In the genomic region with DNA sequence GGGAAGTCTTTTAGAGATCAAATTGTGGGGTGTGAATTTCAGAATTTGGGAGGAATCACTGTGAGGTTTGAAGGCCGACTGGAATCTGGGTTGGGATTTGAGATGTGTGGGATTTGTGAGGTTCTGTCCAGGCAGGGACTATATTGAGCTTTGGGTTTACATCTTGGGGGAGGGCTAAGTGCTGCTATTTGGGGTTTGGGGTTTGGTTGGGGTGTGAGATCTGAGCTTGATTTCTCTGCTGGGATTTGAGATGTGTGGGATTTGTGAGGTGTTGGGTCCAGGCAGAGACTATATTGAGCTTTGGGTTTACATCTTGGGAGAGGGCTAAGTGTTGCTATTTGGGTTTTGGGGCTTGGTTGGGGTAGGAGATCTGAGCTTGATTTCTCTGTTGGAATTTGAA, we compare ENCODE assay signal across 11 cellular contexts. TPM values are rescaled to one million over a fixed set of nuclear protein-coding genes. Genes with fewer than 3 reads are reported as not detected.
DNase-seq lines count a peak whose midpoint lies in the region; ATAC-seq and TF ChIP-seq lines count a peak whose summit lies in the region.
"Had no signal": no experiment of that assay in that cellular context is flagged by ENCODE, and none has a peak within 500 bp of the region (broad histone marks: within the 10 kb centered on the region; RNA-seq: fewer than 3 reads in every experiment).

No MANE protein-coding gene starts in this region.

- no peak overlapping the region for H2BK20ac ChIP-seq in IMR-90 (ENCODE audit: low read depth, low read length)

- peak overlapping the region; percentile 96 for H4K91ac ChIP-seq in IMR-90 (ENCODE audit: insufficient read depth, low read depth, low read length)

- peaks cover 3% of the 10 kb centered on the region for H3K27me3 ChIP-seq in AG04450 (ENCODE audit: control insufficient read depth, insufficient read depth, low read length)
- H3K27me3 ChIP-seq in IMR-90 (ENCODE audit: control insufficient read depth, insufficient read depth, low read length) = no peaks in the 10 kb centered on the region; the same call in 1 of the 2 replicates
- H3K27me3 ChIP-seq in naive thymus-derived CD4-positive, alpha-beta T cell (ENCODE audit: control insufficient read depth in 2 of 2, insufficient read depth in 2 of 2, low read length in 2 of 2) = peaks cover 4 to 9% of the 10 kb centered on the region in 2 donors

- no TSS peak for BruUV-seq in IMR-90 (replicated peaks; lab: Mats Ljungman, UMichigan)

- H3K4me3 Mint-ChIP-seq in naive thymus-derived CD4-positive, alpha-beta T cell = peak overlapping the region; percentile 91 to 99 (median 96)

- H3K9me3 Mint-ChIP-seq in naive thymus-derived CD4-positive, alpha-beta T cell = peaks cover 0 to 2% (median 0%) of the 10 kb centered on the region in 11 donors

- peak overlapping the region in 7 of 9 donors; percentile 76 to 97 (median 86) for H3K27ac Mint-ChIP-seq in naive thymus-derived CD4-positive, alpha-beta T cell

- peak overlapping the region; percentile 63; the same call in 1 of the 2 replicates for H4K5ac ChIP-seq in IMR-90 (ENCODE audit: low read depth, low read length)

- peak overlapping the region; percentile 75 to 97 for H4K8ac ChIP-seq in IMR-90 (ENCODE audit: low read depth in 2 of 2, low read length in 2 of 2)

- no peak overlapping the region for H2BK120ac ChIP-seq in IMR-90 (ENCODE audit: low read depth, low read length)

- peak overlapping the region; percentile 89 for H2BK5ac ChIP-seq in IMR-90 (ENCODE audit: low read depth, low read length, poor library complexity, severe bottlenecking)

- TF ChIP-seq CTCF in AG04450 (IDR thresholded peaks at IDR 0.05; ENCODE audit: low read depth, low read length) = no peak
- TF ChIP-seq CTCF in IMR-90 (conservative IDR thresholded peaks at IDR 0.05; ENCODE audit: low read depth, low read length) = no peak
- no peak for TF ChIP-seq CTCF in cardiac fibroblast (IDR thresholded peaks at IDR 0.05; ENCODE audit: low read depth, low read length)

- peaks cover 26 to 42% (median 36%) of the 10 kb centered on the region in 7 donors for H3K4me1 Mint-ChIP-seq in naive thymus-derived CD4-positive, alpha-beta T cell

- in situ Hi-C loops in IMR-90 (cut with MboI; ENCODE audit: low sequenced_read_pairs) = no loop called here

- peaks cover 19 to 36% (median 30%) of the 10 kb centered on the region in 5 donors for H3K27me3 Mint-ChIP-seq in naive thymus-derived CD4-positive, alpha-beta T cell

- H4K20me1 ChIP-seq in IMR-90 (ENCODE audit: insufficient read depth, low read length) = no peaks in the 10 kb centered on the region

- H3K4ac ChIP-seq in IMR-90 (ENCODE audit: low read depth, low read length) = peak overlapping the region; percentile 99

- H3K79me1 ChIP-seq in IMR-90 (ENCODE audit: low read depth in 1 of 2, low read length in 2 of 2) = peaks cover 18 to 32% of the 10 kb centered on the region in 2 experiments

- H3K56ac ChIP-seq in IMR-90 (ENCODE audit: extremely low read depth, insufficient read depth, low read length) = peak overlapping the region; percentile 93

- POLR2A ChIA-PET in AG04450 (lab: Yijun Ruan, JAX) = interaction anchor here (0.6 to 1.2 kb wide), 4 partner anchors 11 to 112 kb away, joined by 3 to 6 read pairs (median 4); a partner anchor contains a TSS
- POLR2A ChIA-PET in IMR-90 (lab: Charles Lee; ENCODE audit: unreplicated experiment) = no interaction called here
- POLR2A ChIA-PET in naive thymus-derived CD4-positive, alpha-beta T cell (lab: Charles Lee) = interaction anchor here (1.5 kb wide), 1 partner anchor 221 kb away, joined by 4 read pairs; a partner anchor contains a TSS

- peak overlapping the region; percentile 75 for H3K4me2 ChIP-seq in IMR-90 (ENCODE audit: low read depth, low read length)

- H3K27ac ChIP-seq in AG04450 (ENCODE audit: low read depth, low read length) (peak overlapping the region; percentile 47), IMR-90 (ENCODE audit: insufficient read depth, low read length) (0 out of 2 replicates have a peak overlapping the region, but pooled peaks have one; percentile 12)
- peak overlapping the region; percentile 79 for H3K27ac ChIP-seq in naive thymus-derived CD4-positive, alpha-beta T cell (ENCODE audit: low read depth, low read length)

- 0 out of 2 replicates have a peak overlapping the region, but pooled peaks have one; percentile 3 for H3K18ac ChIP-seq in IMR-90 (ENCODE audit: low read depth, low read length)

- intact Hi-C loops in IMR-90 (cut with micrococcal nuclease) = loop anchor here (2.0 kb wide), 1 partner anchor 39 kb away; no protein-coding TSS in a partner anchor
- intact Hi-C loops in naive thymus-derived CD4-positive, alpha-beta T cell (cut with micrococcal nuclease) = loop anchor here (2.0 to 10.0 kb wide), 12 partner anchors 23 to 1225 kb away; a partner anchor contains a TSS

- peak overlapping the region; percentile 40 for H2AK5ac ChIP-seq in IMR-90 (ENCODE audit: low read depth, low read length)

- H2AFZ ChIP-seq in IMR-90 (replicated peaks; ENCODE audit: low read length, poor library complexity) = no peak overlapping the region

- H3K9me1 ChIP-seq in IMR-90 (ENCODE audit: insufficient read depth, low read length) = peaks cover 12% of the 10 kb centered on the region

- H3K4me3 ChIP-seq in AG04450 (ENCODE audit: low read depth, low read length) (peak overlapping the region; percentile 80), IMR-90 (ENCODE audit: insufficient read depth, low read depth, low read length) (peak overlapping the region; percentile 62), cardiac fibroblast (replicated peaks in 1 of 2; ENCODE audit: low read depth in 2 of 2, low read length in 2 of 2) (peak overlapping the region; percentile 58 to 83)
- peak overlapping the region; percentile 85 for H3K4me3 ChIP-seq in naive thymus-derived CD4-positive, alpha-beta T cell (ENCODE audit: low read length)

- 43% methylated on average over 1 of the region's 1 CpG; no CpG with 5 or more reads in 1 of the 2 experiments for WGBS in IMR-90 (ENCODE audit: extremely low coverage in 2 of 2, insufficient read length in 1 of 2), 2 experiments

- TF ChIP-seq POLR2A in IMR-90 (IDR thresholded peaks at IDR 0.05; ENCODE audit: low read depth, low read length) = no peak

- dilution Hi-C loops in IMR-90 (cut with HindIII; ENCODE audit: low sequenced_read_pairs, unreplicated experiment) = no loop called here

- peak overlapping the region; percentile 88 for H2AK9ac ChIP-seq in IMR-90 (replicated peaks; ENCODE audit: low read depth, low read length, poor library complexity)

- H3K23ac ChIP-seq in IMR-90 (ENCODE audit: low read depth, low read length) = peak overlapping the region; percentile 97

- no peak overlapping the region for H2BK15ac ChIP-seq in IMR-90 (ENCODE audit: low read depth, low read length)

- peak overlapping the region; percentile 91 for H3K9ac ChIP-seq in IMR-90 (ENCODE audit: low read depth, low read length)

- peaks cover 15% of the 10 kb centered on the region for H3K4me1 ChIP-seq in IMR-90 (ENCODE audit: control insufficient read depth, insufficient read depth, low read length)
- peaks cover 19 to 22% of the 10 kb centered on the region in 2 donors for H3K4me1 ChIP-seq in naive thymus-derived CD4-positive, alpha-beta T cell (ENCODE audit: control insufficient read depth in 2 of 2, insufficient read depth in 2 of 2, low read length in 2 of 2)

- no peaks in the 10 kb centered on the region; the same call in 1 of the 2 replicates for H3K9me3 ChIP-seq in AG04450 (ENCODE audit: control insufficient read depth, insufficient read depth, low read length)
- H3K9me3 ChIP-seq in IMR-90 (ENCODE audit: control insufficient read depth, insufficient read depth, low read length) = no peaks in the 10 kb centered on the region
- H3K9me3 ChIP-seq in naive thymus-derived CD4-positive, alpha-beta T cell (ENCODE audit: control insufficient read depth in 2 of 3, low read length in 3 of 3) = no peaks in the 10 kb centered on the region

- TF ChIP-seq RAD21 in IMR-90 (IDR thresholded peaks at IDR 0.05; ENCODE audit: low read length) = no peak

- CTCF ChIA-PET in AG04450 (lab: Charles Lee) = interaction anchor here (0.8 to 5.9 kb wide), 11 partner anchors 10 to 111 kb away, joined by 3 to 67 read pairs (median 6); no protein-coding TSS in a partner anchor
- CTCF ChIA-PET in IMR-90 (lab: Yijun Ruan, JAX) = interaction anchor here (4.1 kb wide), 1 partner anchor 10 kb away, joined by 28 read pairs; no protein-coding TSS in a partner anchor
- CTCF ChIA-PET in naive thymus-derived CD4-positive, alpha-beta T cell (lab: Charles Lee) = interaction anchor here (0.9 to 1.8 kb wide), 3 partner anchors 10 to 97 kb away, joined by 3 to 8 read pairs (median 4); no protein-coding TSS in a partner anchor

- H3K14ac ChIP-seq in IMR-90 (replicated peaks; ENCODE audit: low read depth, low read length) = peak overlapping the region; percentile 100

- peaks cover 19% of the 10 kb centered on the region for H3K36me3 ChIP-seq in IMR-90 (ENCODE audit: control insufficient read depth, insufficient read depth, low read length)
- peaks cover 0 to 15% (median 0%) of the 10 kb centered on the region in 3 experiments for H3K36me3 ChIP-seq in naive thymus-derived CD4-positive, alpha-beta T cell (ENCODE audit: control insufficient read depth in 2 of 3, insufficient read depth in 3 of 3, low read length in 3 of 3)

- DNase-seq in AG04450 (ENCODE audit: low read depth, low spot score) (no peak), IMR-90 (no peak), cardiac fibroblast (ENCODE audit: low read depth in 2 of 2) (no peak), AML-193 (lab: John Stamatoyannopoulos, UW) (no peak), NCI-H146 treated with DMSO at 0.1 percent for 48 hours (lab: John Stamatoyannopoulos, UW; ENCODE audit: unreplicated experiment) (no peak)
- no peak for DNase-seq in naive thymus-derived CD4-positive, alpha-beta T cell
- DNase-seq: GDM1; stimulated activated CD4-positive, alpha-beta T cell treated with anti-CD3 and anti-CD28 coated beads, Interleukin-4, amount 100 ng/mL, for 4 hours had no signal

- H3K36me3 Mint-ChIP-seq in naive thymus-derived CD4-positive, alpha-beta T cell = peaks cover 4 to 25% (median 9%) of the 10 kb centered on the region in 5 donors

- ATAC-seq in IMR-90 (ENCODE audit: low read depth) (no peak), GM18511 (IDR thresholded peaks at IDR 0.05; ENCODE audit: unreplicated experiment) (no peak), HG02884 (IDR thresholded peaks at IDR 0.05; ENCODE audit: unreplicated experiment) (no peak)
- no peak for ATAC-seq in naive thymus-derived CD4-positive, alpha-beta T cell

RNA-seq across cellular contexts. Expression of a gene that starts 0.9 kb away (rescaled TPM):
- polyA plus RNA-seq in AG04450 (2011; rRNA removed) = 90.1 and 97.7 TPM in 2 replicates
- polyA minus RNA-seq in AG04450 (2011; rRNA and poly(A)+ RNA removed) = 90.6 and 98.6 TPM in 2 replicates
- 93.0 and 103 TPM in 2 replicates for total RNA-seq in IMR-90 (2012; rRNA removed)
- 124 and 134 TPM in 2 replicates for polyA plus RNA-seq in IMR-90 (2012; rRNA removed)
- polyA plus RNA-seq in IMR-90 (2012; cell fraction: cytosol; rRNA removed) = 73.7 and 110 TPM in 2 replicates
- 322 and 367 TPM in 2 replicates for polyA plus RNA-seq in IMR-90 (2012; cell fraction: nucleus; rRNA removed; ENCODE audit: low replicate concordance)
- total RNA-seq in naive thymus-derived CD4-positive, alpha-beta T cell = 10 to 100 TPM; 22.4 to 58.3 (median 37.2) TPM
- polyA plus RNA-seq in naive thymus-derived CD4-positive, alpha-beta T cell = 10 to 100 TPM; 11.8 to 23.8 TPM

RNA-seq across cellular contexts. Expression of a gene that starts 14.7 kb away (rescaled TPM):
- polyA plus RNA-seq in AG04450 (2011; rRNA removed) (not detected in 2 replicates), IMR-90 (2012; rRNA removed) (0.10 TPM in 1 of 2 replicates, not detected in the other)
- polyA minus RNA-seq in AG04450 (2011; rRNA and poly(A)+ RNA removed) = not detected in 2 replicates
- not detected in 2 replicates for total RNA-seq in IMR-90 (2012; rRNA removed)
- polyA plus RNA-seq in IMR-90 (2012; cell fraction: cytosol; rRNA removed) = not detected in 2 replicates
- polyA plus RNA-seq in IMR-90 (2012; cell fraction: nucleus; rRNA removed; ENCODE audit: low replicate concordance) = 0.16 and 0.33 TPM in 2 replicates
- total RNA-seq in naive thymus-derived CD4-positive, alpha-beta T cell = under 1 TPM in 4 of 5 experiments, not detected in 1; 0.12 to 0.49 (median 0.17) TPM
- polyA plus RNA-seq in naive thymus-derived CD4-positive, alpha-beta T cell = not detected
- total RNA-seq: dermis microvascular lymphatic vessel endothelial cell had no signal

RNA-seq across cellular contexts. Expression of a gene that starts 44.1 kb away (rescaled TPM):
- 24.4 and 37.2 TPM in 2 replicates for polyA plus RNA-seq in AG04450 (2011; rRNA removed)
- 11.5 and 12.1 TPM in 2 replicates for polyA minus RNA-seq in AG04450 (2011; rRNA and poly(A)+ RNA removed)
- 24.0 and 27.2 TPM in 2 replicates for total RNA-seq in IMR-90 (2012; rRNA removed)
- polyA plus RNA-seq in IMR-90 (2012; rRNA removed) = 115 and 147 TPM in 2 replicates
- 108 and 204 TPM in 2 replicates for polyA plus RNA-seq in IMR-90 (2012; cell fraction: cytosol; rRNA removed)
- 37.3 and 118 TPM in 2 replicates for polyA plus RNA-seq in IMR-90 (2012; cell fraction: nucleus; rRNA removed; ENCODE audit: low replicate concordance)
- total RNA-seq in naive thymus-derived CD4-positive, alpha-beta T cell = 10 to 100 TPM in 1 of 5 experiments, 1 to 10 TPM in 4; 4.3 to 15.3 (median 5.7) TPM
- 1 to 10 TPM; 4.1 to 7.8 TPM for polyA plus RNA-seq in naive thymus-derived CD4-positive, alpha-beta T cell

RNA-seq across cellular contexts. Expression of a gene that starts 44.3 kb away (rescaled TPM):
- polyA plus RNA-seq in AG04450 (2011; rRNA removed) (0.83 and 1.2 TPM in 2 replicates), IMR-90 (2012; rRNA removed) (2.2 and 3.0 TPM in 2 replicates)
- polyA minus RNA-seq in AG04450 (2011; rRNA and poly(A)+ RNA removed) = 0.13 and 0.60 TPM in 2 replicates
- total RNA-seq in IMR-90 (2012; rRNA removed) = under 0.01 and 0.18 TPM in 2 replicates
- 0.81 and 1.3 TPM in 2 replicates for polyA plus RNA-seq in IMR-90 (2012; cell fraction: cytosol; rRNA removed)
- 20.2 and 40.5 TPM in 2 replicates for polyA plus RNA-seq in IMR-90 (2012; cell fraction: nucleus; rRNA removed; ENCODE audit: low replicate concordance)
- under 1 TPM in 4 of 5 experiments, not detected in 1; 0.45 to 0.69 (median 0.50) TPM for total RNA-seq in naive thymus-derived CD4-positive, alpha-beta T cell
- not detected for polyA plus RNA-seq in naive thymus-derived CD4-positive, alpha-beta T cell
- total RNA-seq: dermis microvascular lymphatic vessel endothelial cell had no signal

Comparison
In these comparisons a context has a peak if more than half of its experiments do, and no peak if none do; other contexts are left out.
1. H3K27ac ChIP-seq: peak in every context shown above with its lines; median percentile 79 in naive thymus-derived CD4-positive, alpha-beta T cell; 47 in AG04450; 12 in IMR-90.